Comparison of ENCODE assay signal across 8 cellular contexts in genomic region chr10:72353028-72353962, GRCh38. TPM values are rescaled to one million over a fixed set of nuclear protein-coding genes. Genes with fewer than 3 reads are reported as not detected.
A peak's percentile ranks its signal among the peaks of the same experiment; 100 is the strongest.
DNase-seq lines count a peak whose midpoint lies in the region; ATAC-seq, FAIRE-seq and TF ChIP-seq lines count a peak whose summit lies in the region.

No MANE protein-coding gene starts in this region.

- peak overlapping the region; percentile 99 for H3K27ac Mint-ChIP-seq in T-helper 2 cell treated with Interferon-gamma antibody and Interleukin-4, amounts not matched to agents 5 μg/mL and 100 μg/mL, for 36 hours

- no peak for TF ChIP-seq CTCF in ovary (IDR thresholded peaks at IDR 0.05)

- FAIRE-seq in RCC 7860 (lab: Jason Lieb, UNC), result no peak

- no peak for TF ChIP-seq POLR2A in ovary (IDR thresholded peaks at IDR 0.05)

- peaks cover 18% of the 10 kb centered on the region for H3K36me3 Mint-ChIP-seq in T-helper 2 cell treated with Interferon-gamma antibody and Interleukin-4, amounts not matched to agents 5 μg/mL and 100 μg/mL, for 36 hours (ENCODE audit: low read depth)

- no peaks in the 10 kb centered on the region for H3K9me3 Mint-ChIP-seq in T-helper 2 cell treated with Interferon-gamma antibody and Interleukin-4, amounts not matched to agents 5 μg/mL and 100 μg/mL, for 36 hours

- H3K4me1 ChIP-seq in ovary (ENCODE audit: insufficient read depth), result peaks cover 6% of the 10 kb centered on the region

- intact Hi-C loops in ovary (cut with DNase I), result no loop called here

- H3K4me1 Mint-ChIP-seq in T-helper 2 cell treated with Interferon-gamma antibody and Interleukin-4, amounts not matched to agents 5 μg/mL and 100 μg/mL, for 36 hours (ENCODE audit: low read depth), result peaks cover 33% of the 10 kb centered on the region

- peak overlapping the region; percentile 96 for H3K4me3 ChIP-seq in ovary

- no peak for TF ChIP-seq EP300 in ovary (IDR thresholded peaks at IDR 0.05)

- no peaks in the 10 kb centered on the region for H3K36me3 ChIP-seq in ovary

- H3K4me3 Mint-ChIP-seq in T-helper 2 cell treated with Interferon-gamma antibody and Interleukin-4, amounts not matched to agents 5 μg/mL and 100 μg/mL, for 36 hours, result peak overlapping the region; percentile 99

- H3K9me3 ChIP-seq in ovary, result no peaks in the 10 kb centered on the region

- H3K27me3 ChIP-seq in ovary, result no peaks in the 10 kb centered on the region

- ATAC-seq in SK-N-SH treated with all-trans-retinoic acid at 6 μM for 48 hours, result peak; percentile 5; the same call in 2 of the 3 replicates
- ATAC-seq in GM21723 (IDR thresholded peaks at IDR 0.05; ENCODE audit: unreplicated experiment), result no peak

- WGBS in ovary, 3 donors, result 35 to 39% (median 37%) methylated on average over 18 of the region's 18 CpGs

- H3K27me3 Mint-ChIP-seq in T-helper 2 cell treated with Interferon-gamma antibody and Interleukin-4, amounts not matched to agents 5 μg/mL and 100 μg/mL, for 36 hours (ENCODE audit: low read depth), result no peaks in the 10 kb centered on the region

- DNase-seq in T-helper 2 cell treated with Interferon-gamma antibody and Interleukin-4, amounts not matched to agents 5 μg/mL and 100 μg/mL, for 36 hours (ENCODE audit: low spot score), result no peak
- DNase-seq in T-helper 2 cell, result no peak
- DNase-seq in fibroblast of peridontal ligament (ENCODE audit: extremely low read depth), result peak; percentile 41
- no peak for DNase-seq in ovary
- DNase-seq in NCI-H187 (lab: John Stamatoyannopoulos, UW), result no peak
- no peak for DNase-seq in RCC 7860 (ENCODE audit: low spot score)

- peak overlapping the region; percentile 89 for H3K27ac ChIP-seq in ovary

TF ChIP-seq in SK-N-SH treated with all-trans-retinoic acid at 6 μM for 48 hours, 23 proteins besides CTCF, POLR2A, EP300 and RAD21:
- TF ChIP-seq RARB (CRISPR knock-in tag; IDR thresholded peaks at IDR 0.05), result no peak
- no peak for TF ChIP-seq BACH2 (CRISPR knock-in tag; IDR thresholded peaks at IDR 0.05; ENCODE audit: borderline replicate concordance)
- no peak for TF ChIP-seq GLIS3 (CRISPR knock-in tag; IDR thresholded peaks at IDR 0.05)
- TF ChIP-seq TSHZ2 (CRISPR knock-in tag; IDR thresholded peaks at IDR 0.05), result no peak
- TF ChIP-seq ZC3H10 (CRISPR knock-in tag; IDR thresholded peaks at IDR 0.05), result no peak
- TF ChIP-seq ZNF565 (CRISPR knock-in tag; conservative IDR thresholded peaks at IDR 0.05; ENCODE audit: low read depth), result no peak
- TF ChIP-seq ESRRG (CRISPR knock-in tag; IDR thresholded peaks at IDR 0.05), result no peak
- no peak for TF ChIP-seq ZNF8 (CRISPR knock-in tag; IDR thresholded peaks at IDR 0.05)
- no peak for TF ChIP-seq TCF4 (CRISPR knock-in tag; IDR thresholded peaks at IDR 0.05; ENCODE audit: borderline replicate concordance)
- TF ChIP-seq, protein P1, sequence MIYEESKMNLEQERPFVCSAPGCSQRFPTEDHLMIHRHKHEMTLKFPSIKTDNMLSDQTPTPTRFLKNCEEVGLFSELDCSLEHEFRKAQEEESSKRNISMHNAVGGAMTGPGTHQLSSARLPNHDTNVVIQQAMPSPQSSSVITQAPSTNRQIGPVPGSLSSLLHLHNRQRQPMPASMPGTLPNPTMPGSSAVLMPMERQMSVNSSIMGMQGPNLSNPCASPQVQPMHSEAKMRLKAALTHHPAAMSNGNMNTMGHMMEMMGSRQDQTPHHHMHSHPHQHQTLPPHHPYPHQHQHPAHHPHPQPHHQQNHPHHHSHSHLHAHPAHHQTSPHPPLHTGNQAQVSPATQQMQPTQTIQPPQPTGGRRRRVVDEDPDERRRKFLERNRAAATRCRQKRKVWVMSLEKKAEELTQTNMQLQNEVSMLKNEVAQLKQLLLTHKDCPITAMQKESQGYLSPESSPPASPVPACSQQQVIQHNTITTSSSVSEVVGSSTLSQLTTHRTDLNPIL (CRISPR knock-in tag; IDR thresholded peaks at IDR 0.05; ENCODE audit: low read depth), result no peak
- no peak for TF ChIP-seq SNAI2 (CRISPR knock-in tag; IDR thresholded peaks at IDR 0.05)

RNA-seq across cellular contexts. Expression of gene DNAJB12, which starts 1.4 kb away (rescaled TPM):
- 10 to 100 TPM; 27.6 to 46.4 (median 33.1) TPM for total RNA-seq in ovary
- 10 to 100 TPM; 27.5 to 32.0 TPM for polyA plus RNA-seq in ovary
